Comparison of ENCODE assay signal across 24 cellular contexts in genomic region chr4:121789470-121789869, GRCh38. TPM values are rescaled to one million over a fixed set of nuclear protein-coding genes. Genes with fewer than 3 reads are reported as not detected.
DNase-seq lines count a peak whose midpoint lies in the region; ATAC-seq and TF ChIP-seq lines count a peak whose summit lies in the region.
"Had no signal": no experiment of that assay in that cellular context is flagged by ENCODE, and none has a peak within 500 bp of the region (broad histone marks: within the 10 kb centered on the region; RNA-seq: fewer than 3 reads in every experiment).

No MANE protein-coding gene starts in this region.

- no peaks in the 10 kb centered on the region for H3K79me2 ChIP-seq in OCI-LY7 (ENCODE audit: insufficient read depth, low read depth, low read length)

- DNase-seq in IMR-90 (peak; percentile 41), brain microvascular endothelial cell (no peak), OCI-LY7 (ENCODE audit: low spot score) (no peak), NOMO-1 treated with dmso at 0.1 percent for 144 hours (lab: John Stamatoyannopoulos, UW; ENCODE audit: unreplicated experiment) (no peak)
- no peak for DNase-seq in activated effector memory CD4-positive, alpha-beta T cell treated with anti-CD3 and anti-CD28 coated beads, Interleukin-2, amount 50 U/mL, for 16 hours
- DNase-seq: activated CD4-positive, alpha-beta T cell treated with anti-CD3 and anti-CD28 coated beads, Interleukin-2, amount 10 ng/mL, durations not matched to agents 7 days and 5 days; activated naive CD8-positive, alpha-beta T cell treated with anti-CD3 and anti-CD28 coated beads, Interleukin-2, amount 10 ng/mL, durations not matched to agents 7 days and 5 days; DND-41; effector memory CD4-positive, alpha-beta T cell; KG1; lower lobe of right lung; NCI-H1694 treated with DMSO at 0.1 percent for 48 hours; NCI-H748 treated with DMSO at 0.1 percent for 48 hours; small intestine; stimulated activated CD4-positive, alpha-beta T cell treated with anti-CD3 and anti-CD28 coated beads, Interleukin-2, amount 100 ng/mL, for 24 hours; WERI-Rb-1 had no signal

- H4K5ac ChIP-seq in IMR-90 (ENCODE audit: low read depth, low read length): peak overlapping the region; percentile 97

- BruUV-seq in IMR-90 (replicated peaks; lab: Mats Ljungman, UMichigan) (no TSS peak), OCI-LY7 (replicated peaks; lab: Mats Ljungman, UMichigan) (no TSS peak)

- H2AK5ac ChIP-seq in IMR-90 (ENCODE audit: low read depth, low read length): peak overlapping the region; percentile 98

- intact Hi-C loops in IMR-90 (cut with micrococcal nuclease): no loop called here
- intact Hi-C loops in OCI-LY7 (cut with micrococcal nuclease; ENCODE audit: unreplicated experiment): no loop called here

- H3K79me1 ChIP-seq in IMR-90 (ENCODE audit: low read depth in 1 of 2, low read length in 2 of 2): peaks cover 0 to 21% of the 10 kb centered on the region in 2 experiments; a peak in 2 of 4 replicates

- H4K91ac ChIP-seq in IMR-90 (ENCODE audit: insufficient read depth, low read depth, low read length): peak overlapping the region; percentile 96

- H3K4me2 ChIP-seq in IMR-90 (ENCODE audit: low read depth, low read length) (0 out of 2 replicates have a peak overlapping the region, but pooled peaks have one; percentile 26), skeletal muscle satellite cell (ENCODE audit: low read length) (peak overlapping the region; percentile 49), OCI-LY7 (ENCODE audit: low read length) (no peak overlapping the region)

- H3K14ac ChIP-seq in IMR-90 (replicated peaks; ENCODE audit: low read depth, low read length): peak overlapping the region; percentile 88

- POLR2A ChIA-PET in IMR-90 (lab: Charles Lee; ENCODE audit: unreplicated experiment) (interaction anchor here (0.6 to 1.3 kb wide), 2 partner anchors 30 to 78 kb away, joined by 3 to 4 read pairs; no protein-coding TSS in a partner anchor), OCI-LY7 (lab: Charles Lee) (interaction anchor here (0.9 kb wide), 1 partner anchor 10 kb away, joined by 3 read pairs; no protein-coding TSS in a partner anchor)

- H3K9ac ChIP-seq in IMR-90 (ENCODE audit: low read depth, low read length): peak overlapping the region; percentile 9; the same call in 1 of the 2 replicates
- H3K9ac ChIP-seq in skeletal muscle satellite cell (ENCODE audit: low read depth, low read length): peak overlapping the region; percentile 68

- peak overlapping the region; percentile 98 for H2BK5ac ChIP-seq in IMR-90 (ENCODE audit: low read depth, low read length, poor library complexity, severe bottlenecking)

- H3K4ac ChIP-seq in IMR-90 (ENCODE audit: low read depth, low read length): peak overlapping the region; percentile 93

- peak overlapping the region; percentile 99; the same call in 2 of the 3 replicates for H2BK15ac ChIP-seq in IMR-90 (ENCODE audit: low read depth, low read length)

- H2AFZ ChIP-seq in IMR-90 (replicated peaks; ENCODE audit: low read length, poor library complexity): peak overlapping the region; percentile 72
- no peak overlapping the region for H2AFZ ChIP-seq in OCI-LY7 (ENCODE audit: low read length)

- WGBS in IMR-90 (ENCODE audit: extremely low coverage in 2 of 2, insufficient read length in 1 of 2), 2 experiments: no CpG with 5 or more reads among the region's 1 CpG

- TF ChIP-seq RAD21 in IMR-90 (IDR thresholded peaks at IDR 0.05; ENCODE audit: low read length): no peak

- H3K4me3 ChIP-seq in IMR-90 (ENCODE audit: insufficient read depth, low read depth, low read length): no peak overlapping the region
- H3K4me3 ChIP-seq in brain microvascular endothelial cell (ENCODE audit: low read depth, low read length): no peak overlapping the region
- H3K4me3 ChIP-seq in skeletal muscle satellite cell (ENCODE audit: low read length): peak overlapping the region; percentile 24
- H3K4me3 ChIP-seq in OCI-LY7 (ENCODE audit: low read depth, low read length, poor library complexity, severe bottlenecking): no peak overlapping the region
- H3K4me3 ChIP-seq: lower lobe of right lung, thoracic aorta had no signal

- no peaks in the 10 kb centered on the region for H3K36me3 ChIP-seq in IMR-90 (ENCODE audit: control insufficient read depth, insufficient read depth, low read length)
- no peaks in the 10 kb centered on the region for H3K36me3 ChIP-seq in brain microvascular endothelial cell (replicated peaks)
- no peaks in the 10 kb centered on the region for H3K36me3 ChIP-seq in skeletal muscle satellite cell (ENCODE audit: insufficient read depth, low read length)
- H3K36me3 ChIP-seq in OCI-LY7 (ENCODE audit: insufficient read depth, low read length): no peaks in the 10 kb centered on the region
- H3K36me3 ChIP-seq: lower lobe of right lung, thoracic aorta, WERI-Rb-1 had no signal

- peak overlapping the region; percentile 100 for H3K18ac ChIP-seq in IMR-90 (ENCODE audit: low read depth, low read length)

- no peaks in the 10 kb centered on the region for H3K27me3 ChIP-seq in IMR-90 (ENCODE audit: control insufficient read depth, insufficient read depth, low read length)
- no peaks in the 10 kb centered on the region for H3K27me3 ChIP-seq in brain microvascular endothelial cell (replicated peaks)
- no peaks in the 10 kb centered on the region for H3K27me3 ChIP-seq in skeletal muscle satellite cell (ENCODE audit: control insufficient read depth, insufficient read depth, low read length)

- peak overlapping the region; percentile 28; the same call in 1 of the 2 replicates for H3K23ac ChIP-seq in IMR-90 (ENCODE audit: low read depth, low read length)

- peak; percentile 13 for ATAC-seq in GM18502 (IDR thresholded peaks at IDR 0.05; ENCODE audit: poor library complexity, unreplicated experiment)
- no peak for ATAC-seq in IMR-90 (ENCODE audit: low read depth)
- ATAC-seq: esophagus mucosa; lower lobe of right lung; stimulated activated memory B cell treated with anti-CD40 and anti-IgM and Interleukin-4, amounts not matched to agents 10 μg/mL and 1 μg/mL and 100 μg/mL, for 72 hours had no signal

- CTCF ChIA-PET in IMR-90 (lab: Yijun Ruan, JAX) (interaction anchor here (0.9 kb wide), 1 partner anchor 29 kb away, joined by 3 read pairs; no protein-coding TSS in a partner anchor), OCI-LY7 (lab: Charles Lee; ENCODE audit: unreplicated experiment) (no interaction called here)

- no peak for TF ChIP-seq POLR2A in IMR-90 (IDR thresholded peaks at IDR 0.05; ENCODE audit: low read depth, low read length)

- H3K27ac ChIP-seq in IMR-90 (ENCODE audit: insufficient read depth, low read length) (peak overlapping the region; percentile 96), brain microvascular endothelial cell (peak overlapping the region; percentile 73), OCI-LY7 (ENCODE audit: low read depth, low read length, poor library complexity, severe bottlenecking) (no peak overlapping the region)
- H3K27ac ChIP-seq: lower lobe of right lung, thoracic aorta, WERI-Rb-1 had no signal

- H2BK120ac ChIP-seq in IMR-90 (ENCODE audit: low read depth, low read length): peak overlapping the region; percentile 99

- peak overlapping the region; percentile 95 for H2BK20ac ChIP-seq in IMR-90 (ENCODE audit: low read depth, low read length)

- peak overlapping the region; percentile 87 to 91 for H4K8ac ChIP-seq in IMR-90 (ENCODE audit: low read depth in 2 of 2, low read length in 2 of 2)

- in situ Hi-C loops in IMR-90 (cut with MboI; ENCODE audit: low sequenced_read_pairs): no loop called here
- in situ Hi-C loops in brain microvascular endothelial cell (cut with HindIII; ENCODE audit: low pct_ligation_motif_present, low sequenced_read_pairs): no loop called here

- peaks cover 25% of the 10 kb centered on the region for H3K4me1 ChIP-seq in IMR-90 (ENCODE audit: control insufficient read depth, insufficient read depth, low read length)
- H3K4me1 ChIP-seq in skeletal muscle satellite cell (ENCODE audit: control insufficient read depth, insufficient read depth, low read length): peaks cover 71% of the 10 kb centered on the region
- no peaks in the 10 kb centered on the region for H3K4me1 ChIP-seq in OCI-LY7 (ENCODE audit: insufficient read depth, low read length, poor library complexity, severe bottlenecking)

- no peak for TF ChIP-seq CTCF in IMR-90 (conservative IDR thresholded peaks at IDR 0.05; ENCODE audit: low read depth, low read length)
- no peak for TF ChIP-seq CTCF in brain microvascular endothelial cell (IDR thresholded peaks at IDR 0.05; ENCODE audit: low read depth, low read length, missing control alignments)
- no peak for TF ChIP-seq CTCF in OCI-LY7 (conservative IDR thresholded peaks at IDR 0.05; ENCODE audit: low read length)

- no peaks in the 10 kb centered on the region for H3K9me3 ChIP-seq in IMR-90 (ENCODE audit: control insufficient read depth, insufficient read depth, low read length)
- H3K9me3 ChIP-seq in skeletal muscle satellite cell (replicated peaks; ENCODE audit: low read length): no peaks in the 10 kb centered on the region
- H3K9me3 ChIP-seq in OCI-LY7 (ENCODE audit: low read length): no peaks in the 10 kb centered on the region
- H3K9me3 ChIP-seq: lower lobe of right lung, thoracic aorta had no signal

- H3K9me2 ChIP-seq in OCI-LY7 (ENCODE audit: insufficient read depth, low read length): no peaks in the 10 kb centered on the region

- H3K56ac ChIP-seq in IMR-90 (ENCODE audit: extremely low read depth, insufficient read depth, low read length): peak overlapping the region; percentile 71; the same call in 1 of the 2 replicates

- dilution Hi-C loops in IMR-90 (cut with HindIII; ENCODE audit: low sequenced_read_pairs, unreplicated experiment): no loop called here

- no peak overlapping the region for H2AK9ac ChIP-seq in IMR-90 (replicated peaks; ENCODE audit: low read depth, low read length, poor library complexity)

- H4K20me1 ChIP-seq in IMR-90 (ENCODE audit: insufficient read depth, low read length) (no peaks in the 10 kb centered on the region), OCI-LY7 (ENCODE audit: insufficient read depth, low read length) (no peaks in the 10 kb centered on the region)

- peaks cover 17% of the 10 kb centered on the region for H3K9me1 ChIP-seq in IMR-90 (ENCODE audit: insufficient read depth, low read length)

RNA-seq across cellular contexts. Expression of gene EXOSC9, which starts 11.7 kb away (rescaled TPM):
- total RNA-seq in IMR-90 (2012; rRNA removed): 47.5 and 85.8 TPM in 2 replicates
- 27.3 and 34.7 TPM in 2 replicates for polyA plus RNA-seq in IMR-90 (2012; rRNA removed)
- polyA plus RNA-seq in IMR-90 (2012; cell fraction: cytosol; rRNA removed): 3.8 and 4.3 TPM in 2 replicates
- polyA plus RNA-seq in IMR-90 (2012; cell fraction: nucleus; rRNA removed; ENCODE audit: low replicate concordance): 5.7 and 33.2 TPM in 2 replicates
- total RNA-seq in skeletal muscle satellite cell (2012; rRNA removed): 37.4 and 38.3 TPM in 2 replicates
- 58.4 and 69.5 TPM in 2 replicates for total RNA-seq in OCI-LY7 (2014; rRNA removed; shearing (Covaris generic))
- total RNA-seq in OCI-LY7 (2022): 57.6 and 66.0 TPM in 2 replicates

RNA-seq across cellular contexts. Expression of gene SMIM43, which starts 24.5 kb away (rescaled TPM):
- total RNA-seq in IMR-90 (2012; rRNA removed): 1.4 TPM in 2 replicates
- polyA plus RNA-seq in IMR-90 (2012; rRNA removed): 2.0 and 2.8 TPM in 2 replicates
- polyA plus RNA-seq in IMR-90 (2012; cell fraction: cytosol; rRNA removed): 0.68 and 0.71 TPM in 2 replicates
- 1.1 and 4.1 TPM in 2 replicates for polyA plus RNA-seq in IMR-90 (2012; cell fraction: nucleus; rRNA removed; ENCODE audit: low replicate concordance)
- not detected in 2 replicates for total RNA-seq in skeletal muscle satellite cell (2012; rRNA removed)
- total RNA-seq in OCI-LY7 (2014; rRNA removed; shearing (Covaris generic)): not detected in 2 replicates
- not detected in 2 replicates for total RNA-seq in OCI-LY7 (2022)
- total RNA-seq: activated CD4-positive, alpha-beta T cell treated with anti-CD3 and anti-CD28 coated beads, Interleukin-2, amount 10 ng/mL, durations not matched to agents 7 days and 5 days; activated naive CD8-positive, alpha-beta T cell treated with anti-CD3 and anti-CD28 coated beads, Interleukin-2, amount 10 ng/mL, durations not matched to agents 7 days and 5 days; esophagus mucosa; HT1080; kidney epithelial cell; T-helper 2 cell treated with Interferon-gamma antibody and Interleukin-4, amounts not matched to agents 100 ng/mL and 5 ng/mL, for 36 hours; thoracic aorta had no signal

RNA-seq across cellular contexts. Expression of gene CCNA2, which starts 34.2 kb away (rescaled TPM):
- total RNA-seq in IMR-90 (2012; rRNA removed): 54.3 and 59.7 TPM in 2 replicates
- polyA plus RNA-seq in IMR-90 (2012; rRNA removed): 21.3 and 22.8 TPM in 2 replicates
- 6.7 and 10.4 TPM in 2 replicates for polyA plus RNA-seq in IMR-90 (2012; cell fraction: cytosol; rRNA removed)
- polyA plus RNA-seq in IMR-90 (2012; cell fraction: nucleus; rRNA removed; ENCODE audit: low replicate concordance): 5.3 and 8.3 TPM in 2 replicates
- total RNA-seq in skeletal muscle satellite cell (2012; rRNA removed): 47.9 and 56.1 TPM in 2 replicates
- 150 and 162 TPM in 2 replicates for total RNA-seq in OCI-LY7 (2014; rRNA removed; shearing (Covaris generic))
- 149 and 154 TPM in 2 replicates for total RNA-seq in OCI-LY7 (2022)
